8 cellular contexts compared by ENCODE assay signal in the genomic region with DNA sequence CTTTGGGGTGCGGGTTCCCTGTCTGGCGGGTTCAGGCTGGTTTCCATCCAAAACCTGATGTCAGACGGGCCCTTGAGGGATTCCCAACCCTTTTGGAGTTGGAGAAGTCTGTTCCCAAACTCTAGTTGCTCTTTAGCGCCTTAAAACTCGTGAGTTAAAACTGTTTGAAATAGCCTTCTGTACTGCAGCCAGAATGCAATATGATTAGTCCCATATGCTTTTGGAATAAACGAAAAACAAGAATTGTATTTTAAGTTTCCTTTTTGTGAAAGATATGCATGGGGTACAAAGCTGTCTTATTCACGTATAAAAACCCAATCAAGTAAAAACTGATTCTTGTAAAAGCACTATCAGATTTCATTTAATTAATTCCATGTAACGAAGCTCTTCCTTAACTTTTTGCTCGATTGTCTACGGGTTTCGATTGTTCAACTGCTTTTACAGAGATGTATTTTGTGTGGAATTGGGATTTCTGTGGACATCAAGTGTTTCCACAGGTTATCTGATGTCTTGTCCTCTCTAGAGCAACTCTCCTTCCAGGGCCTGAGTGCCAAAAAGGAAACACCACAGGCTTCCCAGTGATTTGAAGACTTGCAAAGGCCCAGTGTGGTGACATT. TPM values are rescaled to one million over a fixed set of nuclear protein-coding genes. Genes with fewer than 3 reads are reported as not detected.
A peak's percentile ranks its signal among the peaks of the same experiment; 100 is the strongest.
DNase-seq lines count a peak whose midpoint lies in the region; ATAC-seq and TF ChIP-seq lines count a peak whose summit lies in the region.

No MANE protein-coding gene starts in this region.

- H3K27me3 ChIP-seq in GM06990 (replicated peaks; ENCODE audit: control insufficient read depth, insufficient read depth, low read length) (no peaks in the 10 kb centered on the region), SU-DHL-6 (ENCODE audit: low read length) (no peaks in the 10 kb centered on the region), psoas muscle (ENCODE audit: insufficient read depth in 3 of 3, low read length in 2 of 3) (no peaks in the 10 kb centered on the region)

- H3K9me2 ChIP-seq in SU-DHL-6 (replicated peaks; ENCODE audit: insufficient read depth, low read length): no peaks in the 10 kb centered on the region

- DNase-seq in GM06990 (ENCODE audit: extremely low read depth, insufficient read length): no peak
- peak; percentile 68 for DNase-seq in fibroblast of peridontal ligament (ENCODE audit: extremely low read depth)
- no peak for DNase-seq in psoas muscle
- no peak for DNase-seq in AG20443 (ENCODE audit: low spot score)
- no peak for DNase-seq in DMS153 treated with DMSO at 0.1 percent for 48 hours (lab: John Stamatoyannopoulos, UW; ENCODE audit: unreplicated experiment)
- no peak for DNase-seq in GM19240 (ENCODE audit: insufficient read length, low spot score)

- intact Hi-C loops in psoas muscle (cut with DNase I): no loop called here

- H3K4me3 ChIP-seq in GM06990 (replicated peaks; ENCODE audit: low read depth, low read length) (peak overlapping the region; percentile 60), SU-DHL-6 (ENCODE audit: insufficient read depth, low read length, poor library complexity, severe bottlenecking) (peak overlapping the region; percentile 82), psoas muscle (peak overlapping the region; percentile 71)

- H3K4me2 ChIP-seq in SU-DHL-6 (ENCODE audit: low read depth, low read length, poor library complexity, severe bottlenecking): peak overlapping the region; percentile 83

- 35 to 52% (median 47%) methylated on average over 11 of the region's 11 CpGs for WGBS in psoas muscle, 3 donors

- peaks cover 57% of the 10 kb centered on the region for H3K79me2 ChIP-seq in SU-DHL-6 (ENCODE audit: insufficient read depth, low read length)

- no peaks in the 10 kb centered on the region for H3K36me3 ChIP-seq in GM06990 (ENCODE audit: control insufficient read depth, insufficient read depth, low read length)
- H3K36me3 ChIP-seq in SU-DHL-6 (ENCODE audit: low read length): peaks cover 9% of the 10 kb centered on the region
- no peaks in the 10 kb centered on the region for H3K36me3 ChIP-seq in psoas muscle (ENCODE audit: insufficient read depth in 1 of 2, low read depth in 1 of 2)

- H3K9ac ChIP-seq in SU-DHL-6 (ENCODE audit: low read length): peak overlapping the region; percentile 82

- TF ChIP-seq CTCF in GM06990 (IDR thresholded peaks at IDR 0.05; ENCODE audit: insufficient read depth, low read length, poor library complexity, severe bottlenecking): no peak
- no peak for TF ChIP-seq CTCF in SU-DHL-6 (IDR thresholded peaks at IDR 0.05; ENCODE audit: insufficient read depth, low read length, poor library complexity, severe bottlenecking)
- no peak for TF ChIP-seq CTCF in psoas muscle (IDR thresholded peaks at IDR 0.05)

- H3K27ac ChIP-seq in SU-DHL-6 (ENCODE audit: low read depth, low read length) (peak overlapping the region; percentile 77), psoas muscle (peak overlapping the region; percentile 72)

- ATAC-seq in psoas muscle: no peak
- ATAC-seq in HG02610 (IDR thresholded peaks at IDR 0.05; ENCODE audit: unreplicated experiment): no peak

- H4K20me1 ChIP-seq in SU-DHL-6 (ENCODE audit: low read depth, low read length): peaks cover 5% of the 10 kb centered on the region; the same call in 1 of the 2 replicates

- H3F3A ChIP-seq in SU-DHL-6 (ENCODE audit: insufficient read depth): peaks cover 21% of the 10 kb centered on the region

- H2AFZ ChIP-seq in SU-DHL-6 (ENCODE audit: low read depth, low read length, severe bottlenecking): no peak overlapping the region

- H3K9me3 ChIP-seq in SU-DHL-6 (ENCODE audit: insufficient read depth, low read length) (no peaks in the 10 kb centered on the region), psoas muscle (no peaks in the 10 kb centered on the region)

- H3K4me1 ChIP-seq in psoas muscle: peaks cover 5% of the 10 kb centered on the region

RNA-seq across cellular contexts. Expression of a gene that starts 49.5 kb away (rescaled TPM):
- not detected for total RNA-seq in psoas muscle
- not detected for polyA plus RNA-seq in psoas muscle
